In genomic region chr1:5915587-5916571, GRCh38 we compare ENCODE assay signal across 8 cellular contexts.
DNase-seq lines count a peak whose midpoint lies in the region; ATAC-seq and TF ChIP-seq lines count a peak whose summit lies in the region.

No MANE protein-coding gene starts in this region.

- peaks cover 8% of the 10 kb centered on the region for H3K4me1 Mint-ChIP-seq in activated CD4-positive, alpha-beta T cell treated with anti-CD3 and anti-CD28 coated beads for 36 hours
- peaks cover 5 to 12% (median 6%) of the 10 kb centered on the region in 3 donors for H3K4me1 Mint-ChIP-seq in naive B cell

- no peak overlapping the region for H4K5ac ChIP-seq in IMR-90 (ENCODE audit: low read depth, low read length)

- H3K9ac ChIP-seq in IMR-90 (ENCODE audit: low read depth, low read length) = no peak overlapping the region

- H3K79me1 ChIP-seq in IMR-90 (ENCODE audit: low read depth in 1 of 2, low read length in 2 of 2) = no peaks in the 10 kb centered on the region

- H3K9me1 ChIP-seq in IMR-90 (ENCODE audit: insufficient read depth, low read length) = no peaks in the 10 kb centered on the region

- no peak overlapping the region for H3K23ac ChIP-seq in IMR-90 (ENCODE audit: low read depth, low read length)

- H3K18ac ChIP-seq in IMR-90 (ENCODE audit: low read depth, low read length) = no peak overlapping the region

- POLR2A ChIA-PET in IMR-90 (lab: Charles Lee; ENCODE audit: unreplicated experiment) = no interaction called here
- POLR2A ChIA-PET in activated CD4-positive, alpha-beta T cell treated with anti-CD3 and anti-CD28 coated beads for 36 hours (lab: Charles Lee) = no interaction called here

- no peak for TF ChIP-seq POLR2A in IMR-90 (IDR thresholded peaks at IDR 0.05; ENCODE audit: low read depth, low read length)
- TF ChIP-seq POLR2A in erythroblast (IDR thresholded peaks at IDR 0.05; ENCODE audit: low read length) = no peak

- H3K4ac ChIP-seq in IMR-90 (ENCODE audit: low read depth, low read length) = no peak overlapping the region

- no peak overlapping the region for H3K56ac ChIP-seq in IMR-90 (ENCODE audit: extremely low read depth, insufficient read depth, low read length)

- CTCF ChIA-PET in IMR-90 (lab: Yijun Ruan, JAX) = interaction anchor here (0.6 to 0.8 kb wide), 4 partner anchors 11 to 66 kb away, joined by 3 read pairs; no protein-coding TSS in a partner anchor
- CTCF ChIA-PET in activated CD4-positive, alpha-beta T cell treated with anti-CD3 and anti-CD28 coated beads for 36 hours (lab: Charles Lee) = interaction anchor here (1.1 kb wide), 1 partner anchor 119 kb away, joined by 3 read pairs; no protein-coding TSS in a partner anchor

- no peaks in the 10 kb centered on the region for H3K36me3 ChIP-seq in IMR-90 (ENCODE audit: control insufficient read depth, insufficient read depth, low read length)

- ATAC-seq in IMR-90 (ENCODE audit: low read depth) (peak; percentile 84), naive B cell (ENCODE audit: low read depth in 2 of 2) (peak; percentile 37 to 58), HG02885 (IDR thresholded peaks at IDR 0.05; ENCODE audit: poor library complexity, unreplicated experiment) (no peak)
- ATAC-seq in activated CD4-positive, alpha-beta T cell treated with anti-CD3 and anti-CD28 coated beads for 36 hours = peak; percentile 95

- H3K9me3 Mint-ChIP-seq in activated CD4-positive, alpha-beta T cell treated with anti-CD3 and anti-CD28 coated beads for 36 hours (ENCODE audit: low read depth) = no peaks in the 10 kb centered on the region
- no peaks in the 10 kb centered on the region for H3K9me3 Mint-ChIP-seq in naive B cell

- H4K8ac ChIP-seq in IMR-90 (ENCODE audit: low read depth in 2 of 2, low read length in 2 of 2) = no peak overlapping the region

- H3K27ac ChIP-seq in IMR-90 (ENCODE audit: insufficient read depth, low read length) = no peak overlapping the region

- intact Hi-C loops in IMR-90 (cut with micrococcal nuclease) = loop anchor here (1.0 to 2.0 kb wide), 2 partner anchors 59 to 406 kb away; no protein-coding TSS in a partner anchor
- intact Hi-C loops in activated CD4-positive, alpha-beta T cell treated with anti-CD3 and anti-CD28 coated beads for 36 hours (cut with DNase I, micrococcal nuclease) = loop anchor here (1.0 kb wide), 2 partner anchors 279 to 406 kb away; no protein-coding TSS in a partner anchor

- no peak overlapping the region for H3K14ac ChIP-seq in IMR-90 (replicated peaks; ENCODE audit: low read depth, low read length)

- H2BK5ac ChIP-seq in IMR-90 (ENCODE audit: low read depth, low read length, poor library complexity, severe bottlenecking) = no peak overlapping the region

- peak; percentile 53 for DNase-seq in ELR (ENCODE audit: low read depth)
- DNase-seq in IMR-90 = peak; percentile 65
- peak; percentile 60 for DNase-seq in activated CD4-positive, alpha-beta T cell treated with anti-CD3 and anti-CD28 coated beads for 36 hours
- peak; percentile 10 to 39 for DNase-seq in erythroblast (lab: John Stamatoyannopoulos, UW)
- DNase-seq in naive B cell = peak; percentile 5
- no peak for DNase-seq in T-helper 9 cell
- DNase-seq in NCI-H1092 (lab: John Stamatoyannopoulos, UW) = no peak

- peak overlapping the region; percentile 1 for H2AK9ac ChIP-seq in IMR-90 (replicated peaks; ENCODE audit: low read depth, low read length, poor library complexity)

- dilution Hi-C loops in IMR-90 (cut with HindIII; ENCODE audit: low sequenced_read_pairs, unreplicated experiment) = no loop called here

- H4K91ac ChIP-seq in IMR-90 (ENCODE audit: insufficient read depth, low read depth, low read length) = no peak overlapping the region

- no peaks in the 10 kb centered on the region for H3K27me3 Mint-ChIP-seq in activated CD4-positive, alpha-beta T cell treated with anti-CD3 and anti-CD28 coated beads for 36 hours
- H3K27me3 Mint-ChIP-seq in naive B cell = no peaks in the 10 kb centered on the region

- H2BK15ac ChIP-seq in IMR-90 (ENCODE audit: low read depth, low read length) = no peak overlapping the region

- WGBS in IMR-90 (ENCODE audit: extremely low coverage in 2 of 2, insufficient read length in 1 of 2), 2 experiments = 84% methylated on average over 3 of the region's 11 CpGs; no CpG with 5 or more reads in 1 of the 2 experiments

- H2AK5ac ChIP-seq in IMR-90 (ENCODE audit: low read depth, low read length) = no peak overlapping the region

- H2AFZ ChIP-seq in IMR-90 (replicated peaks; ENCODE audit: low read length, poor library complexity) = peak overlapping the region; percentile 34

- peak; percentile 73 for TF ChIP-seq RAD21 in IMR-90 (IDR thresholded peaks at IDR 0.05; ENCODE audit: low read length)

- peaks cover 5% of the 10 kb centered on the region for H3K4me1 ChIP-seq in IMR-90 (ENCODE audit: control insufficient read depth, insufficient read depth, low read length)

- no peak overlapping the region for H3K27ac Mint-ChIP-seq in activated CD4-positive, alpha-beta T cell treated with anti-CD3 and anti-CD28 coated beads for 36 hours
- H3K27ac Mint-ChIP-seq in naive B cell = peak overlapping the region in 1 of 6 donors; percentile 69

- in situ Hi-C loops in IMR-90 (cut with MboI; ENCODE audit: low sequenced_read_pairs) = loop anchor here (5.0 to 25.0 kb wide), 2 partner anchors 404 to 2004 kb away; partner anchors contain the start of gene C1orf174

- no peaks in the 10 kb centered on the region for H3K36me3 Mint-ChIP-seq in activated CD4-positive, alpha-beta T cell treated with anti-CD3 and anti-CD28 coated beads for 36 hours (ENCODE audit: low read depth)
- H3K36me3 Mint-ChIP-seq in naive B cell = no peaks in the 10 kb centered on the region

- H3K9me3 ChIP-seq in IMR-90 (ENCODE audit: control insufficient read depth, insufficient read depth, low read length) = no peaks in the 10 kb centered on the region

- H3K4me2 ChIP-seq in IMR-90 (ENCODE audit: low read depth, low read length) = no peak overlapping the region

- peaks cover 3% of the 10 kb centered on the region; the same call in 1 of the 2 replicates for H4K20me1 ChIP-seq in IMR-90 (ENCODE audit: insufficient read depth, low read length)

- no peak overlapping the region for H3K4me3 Mint-ChIP-seq in activated CD4-positive, alpha-beta T cell treated with anti-CD3 and anti-CD28 coated beads for 36 hours
- H3K4me3 Mint-ChIP-seq in naive B cell = no peak overlapping the region

- H3K27me3 ChIP-seq in IMR-90 (ENCODE audit: control insufficient read depth, insufficient read depth, low read length) = no peaks in the 10 kb centered on the region

- no TSS peak for BruUV-seq in IMR-90 (replicated peaks; lab: Mats Ljungman, UMichigan)

- no peak overlapping the region for H2BK20ac ChIP-seq in IMR-90 (ENCODE audit: low read depth, low read length)

- no peak overlapping the region for H3K4me3 ChIP-seq in IMR-90 (ENCODE audit: insufficient read depth, low read depth, low read length)

- TF ChIP-seq CTCF in IMR-90 (conservative IDR thresholded peaks at IDR 0.05; ENCODE audit: low read depth, low read length) = peak; percentile 84

- H2BK120ac ChIP-seq in IMR-90 (ENCODE audit: low read depth, low read length) = no peak overlapping the region

TF ChIP-seq in IMR-90, 13 proteins besides CTCF, POLR2A, EP300 and RAD21:
- TF ChIP-seq FOS (IDR thresholded peaks at IDR 0.05; ENCODE audit: low read depth, low read length) (no peak), CEBPB (IDR thresholded peaks at IDR 0.05; ENCODE audit: low read depth, low read length) (no peak), SMC3 (IDR thresholded peaks at IDR 0.05; ENCODE audit: low read depth, low read length) (peak; percentile 60), BHLHE40 (IDR thresholded peaks at IDR 0.05; ENCODE audit: low read depth, low read length) (no peak), MAFK (IDR thresholded peaks at IDR 0.05; ENCODE audit: low read depth, low read length) (no peak), RFX5 (IDR thresholded peaks at IDR 0.05; ENCODE audit: low read depth, low read length) (no peak)

Comparison
In these comparisons a context has a peak if more than half of its experiments do, and no peak if none do; other contexts are left out.
1. DNase-seq: peak in ELR (single experiment), IMR-90 (single experiment), activated CD4-positive, alpha-beta T cell treated with anti-CD3 and anti-CD28 coated beads for 36 hours (single experiment), erythroblast (2 of 2) and naive B cell (single experiment); none in T-helper 9 cell (single experiment) and NCI-H1092 (single experiment).